ENCODE assay signal across 14 cellular contexts in genomic region chr3:143294183-143294582, GRCh38.
DNase-seq lines count a peak whose midpoint lies in the region; ATAC-seq, FAIRE-seq and TF ChIP-seq lines count a peak whose summit lies in the region.
"Had no signal": no experiment of that assay in that cellular context is flagged by ENCODE, and none has a peak within 500 bp of the region (broad histone marks: within the 10 kb centered on the region; RNA-seq: fewer than 3 reads in every experiment).

No MANE protein-coding gene starts in this region.

- DNase-seq in DND-41 (peak; percentile 65), SIG-M5 (lab: John Stamatoyannopoulos, UW) (peak; percentile 39), D341Med (ENCODE audit: low spot score) (no peak), pancreas (no peak), thyroid gland (no peak)
- no peak for DNase-seq in activated T-cell treated with anti-CD3 and anti-CD28 coated beads, Interleukin-2, amount 50 U/mL, for 48 hours
- DNase-seq: activated CD8-positive, alpha-beta memory T cell treated with anti-CD3 and anti-CD28 coated beads, Interleukin-2, amount 50 U/mL, for 4 hours; anterior cingulate cortex; effector CD4-positive, alpha-beta T cell; NCI-H1930; transverse colon had no signal

- no peaks in the 10 kb centered on the region for H3K79me2 ChIP-seq in DND-41 (ENCODE audit: insufficient read depth, low read length)

- H3K4me3 ChIP-seq in DND-41 (ENCODE audit: low read depth in 1 of 2, low read length in 2 of 2) = 0 out of 4 replicates have a peak overlapping the region, but pooled peaks of 1 of the 2 experiments have one; percentile 7
- H3K4me3 ChIP-seq in pancreas = no peak overlapping the region
- H3K4me3 ChIP-seq in thyroid gland (replicated peaks in 1 of 3) = no peak overlapping the region
- H3K4me3 ChIP-seq: smooth muscle cell, transverse colon had no signal

- intact Hi-C loops in pancreas (cut with DNase I) = no loop called here
- intact Hi-C loops in thyroid gland (cut with DNase I) = no loop called here

- no peak for TF ChIP-seq CTCF in DND-41 (IDR thresholded peaks at IDR 0.05; ENCODE audit: borderline replicate concordance, extremely low read depth, low read length, poor library complexity, severe bottlenecking)
- no peak for TF ChIP-seq CTCF in pancreas (IDR thresholded peaks at IDR 0.05)
- no peak for TF ChIP-seq CTCF in thyroid gland (IDR thresholded peaks at IDR 0.05)

- no peak for TF ChIP-seq POLR2A in thyroid gland (IDR thresholded peaks at IDR 0.05)

- H3K9me3 ChIP-seq in DND-41 (ENCODE audit: insufficient read depth, low read length, severe bottlenecking) = no peaks in the 10 kb centered on the region
- H3K9me3 ChIP-seq in pancreas = no peaks in the 10 kb centered on the region
- no peaks in the 10 kb centered on the region for H3K9me3 ChIP-seq in thyroid gland
- H3K9me3 ChIP-seq: transverse colon had no signal

- no peaks in the 10 kb centered on the region for H3K36me3 ChIP-seq in DND-41 (ENCODE audit: insufficient read depth, low read length)
- no peaks in the 10 kb centered on the region for H3K36me3 ChIP-seq in pancreas
- H3K36me3 ChIP-seq in thyroid gland = no peaks in the 10 kb centered on the region
- H3K36me3 ChIP-seq: transverse colon had no signal

- no peaks in the 10 kb centered on the region for H3K27me3 ChIP-seq in DND-41 (ENCODE audit: insufficient read depth, low read length, poor library complexity)
- no peaks in the 10 kb centered on the region for H3K27me3 ChIP-seq in pancreas
- no peaks in the 10 kb centered on the region for H3K27me3 ChIP-seq in thyroid gland
- H3K27me3 ChIP-seq: transverse colon had no signal

- ATAC-seq in DND-41 (ENCODE audit: insufficient read depth, low read depth) = peak; percentile 63
- ATAC-seq in GM19455 (IDR thresholded peaks at IDR 0.05; ENCODE audit: unreplicated experiment) = peak; percentile 68
- ATAC-seq in HG03095 (IDR thresholded peaks at IDR 0.05; ENCODE audit: unreplicated experiment) = peak; percentile 70
- ATAC-seq in pancreas = no peak

- H3K4me1 ChIP-seq in DND-41 (ENCODE audit: insufficient read depth, low read length) (peaks cover 67% of the 10 kb centered on the region), pancreas (no peaks in the 10 kb centered on the region), thyroid gland (peaks cover 0 to 3% of the 10 kb centered on the region in 2 donors)
- H3K4me1 ChIP-seq: transverse colon had no signal

- peak overlapping the region; percentile 87 for H3K27ac ChIP-seq in DND-41 (ENCODE audit: low read length)
- no peak overlapping the region for H3K27ac ChIP-seq in pancreas
- H3K27ac ChIP-seq in thyroid gland = no peak overlapping the region
- H3K27ac ChIP-seq: transverse colon had no signal

- H3K4me2 ChIP-seq in DND-41 (ENCODE audit: insufficient read depth, low read length) = peak overlapping the region; percentile 52
- H3K4me2 ChIP-seq: smooth muscle cell had no signal

- FAIRE-seq in pancreas (lab: Jason Lieb, UNC) = no peak

- H4K20me1 ChIP-seq in DND-41 (ENCODE audit: insufficient read depth, low read length) = no peaks in the 10 kb centered on the region

- 89 to 93% methylated on average over 5 of the region's 5 CpGs for WGBS in pancreas, 2 donors
- WGBS in thyroid gland, 2 donors = 93 to 97% methylated on average over 5 of the region's 5 CpGs

- H2AFZ ChIP-seq in DND-41 (ENCODE audit: low read depth, low read length) = peak overlapping the region; percentile 4; the same call in 1 of the 2 replicates

- H3K9ac ChIP-seq in DND-41 (ENCODE audit: low read depth, low read length) = peak overlapping the region; percentile 46

Comparison
In these comparisons a context has a peak if more than half of its experiments do, and no peak if none do; other contexts are left out.
1. ATAC-seq: peak in DND-41 (single experiment), GM19455 (single experiment) and HG03095 (single experiment); none in pancreas (0 of 4).
2. DNase-seq: peak in DND-41 (single experiment) and SIG-M5 (single experiment); none in D341Med (single experiment), activated T-cell treated with anti-CD3 and anti-CD28 coated beads, Interleukin-2, amount 50 U/mL, for 48 hours (0 of 2), pancreas (0 of 6) and thyroid gland (0 of 2).